Comparison of ENCODE assay signal across 22 cellular contexts in the genomic region with DNA sequence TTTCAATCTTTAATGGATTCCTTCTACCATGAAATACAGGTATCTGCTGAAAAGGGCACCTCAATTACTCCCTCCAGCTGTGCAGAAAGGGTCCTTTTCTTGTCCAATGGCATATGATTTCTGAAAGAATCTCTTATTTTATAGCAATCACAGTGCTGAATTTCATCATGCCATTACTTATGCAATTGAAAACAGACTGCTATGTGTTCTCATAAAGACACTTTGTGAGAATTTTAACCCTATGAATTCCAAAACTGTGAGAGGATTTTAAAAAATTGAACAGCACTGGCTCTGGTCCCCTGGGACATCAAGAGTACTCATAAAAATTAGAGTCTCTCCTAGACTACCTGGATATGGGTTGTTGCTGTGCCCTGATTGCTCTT. TPM values are rescaled to one million over a fixed set of nuclear protein-coding genes. Genes with fewer than 3 reads are reported as not detected.
A peak's percentile ranks its signal among the peaks of the same experiment; 100 is the strongest.
DNase-seq lines count a peak whose midpoint lies in the region; ATAC-seq and TF ChIP-seq lines count a peak whose summit lies in the region.
"Had no signal": no experiment of that assay in that cellular context is flagged by ENCODE, and none has a peak within 500 bp of the region (broad histone marks: within the 10 kb centered on the region; RNA-seq: fewer than 3 reads in every experiment).

No MANE protein-coding gene starts in this region.

- TF ChIP-seq CTCF in HEK293 (tag by site-specific recombination; IDR thresholded peaks at IDR 0.05) (no peak), esophagus muscularis mucosa (IDR thresholded peaks at IDR 0.05) (no peak)
- no peak for TF ChIP-seq CTCF in CD4-positive, alpha-beta T cell (IDR thresholded peaks at IDR 0.05)

- intact Hi-C loops in CD4-positive, alpha-beta T cell (cut with DNase I, micrococcal nuclease): no loop called here
- intact Hi-C loops in esophagus muscularis mucosa (cut with DNase I): no loop called here

- H3K9me3 Mint-ChIP-seq in CD4-positive, alpha-beta T cell: no peaks in the 10 kb centered on the region
- H3K9me3 Mint-ChIP-seq: activated T-helper 2 cell treated with anti-CD3 and anti-CD28 coated beads, Interferon-gamma antibody, Interleukin-2, Interleukin-4, amounts not matched to agents 10 μg/mL and 5 μg/mL and 100 μg/mL, durations not matched to agents 14 hours and 24 hours and 36 hours; H9; stimulated activated naive CD8-positive, alpha-beta T cell treated with anti-CD3 and anti-CD28 coated beads, Interleukin-15, amount 100 ng/mL, for 72 hours had no signal

- no peak overlapping the region for H3K4me3 ChIP-seq in HEK293 (ENCODE audit: low read depth, low read length)
- H3K4me3 ChIP-seq in SK-N-MC: peak overlapping the region; percentile 40
- H3K4me3 ChIP-seq in esophagus muscularis mucosa: no peak overlapping the region
- H3K4me3 ChIP-seq: right lobe of liver had no signal

- no peaks in the 10 kb centered on the region for H3K36me3 ChIP-seq in HEK293 (ENCODE audit: control insufficient read depth in 2 of 2, insufficient read depth in 1 of 2, low read length in 2 of 2)
- no peaks in the 10 kb centered on the region for H3K36me3 ChIP-seq in SK-N-MC (ENCODE audit: insufficient read depth, low read length)
- H3K36me3 ChIP-seq in esophagus muscularis mucosa: no peaks in the 10 kb centered on the region
- H3K36me3 ChIP-seq: right lobe of liver had no signal

- H3K36me3 Mint-ChIP-seq in CD4-positive, alpha-beta T cell (ENCODE audit: low read depth): no peaks in the 10 kb centered on the region

- POLR2A ChIA-PET in HEK293 (lab: Yijun Ruan, JAX): no interaction called here
- POLR2A ChIA-PET in CD4-positive, alpha-beta T cell (lab: Charles Lee): no interaction called here

- no peaks in the 10 kb centered on the region for H3K27me3 Mint-ChIP-seq in CD4-positive, alpha-beta T cell
- H3K27me3 Mint-ChIP-seq: stimulated activated naive CD8-positive, alpha-beta T cell treated with anti-CD3 and anti-CD28 coated beads, Interleukin-15, amount 100 ng/mL, for 72 hours had no signal

- peak overlapping the region; percentile 49 for H3K9ac ChIP-seq in SK-N-MC (ENCODE audit: insufficient read length)
- H3K9ac ChIP-seq: SK-N-SH had no signal

- H3K4me1 Mint-ChIP-seq in CD4-positive, alpha-beta T cell (ENCODE audit: low read depth): no peaks in the 10 kb centered on the region
- H3K4me1 Mint-ChIP-seq: H9; stimulated activated naive CD8-positive, alpha-beta T cell treated with anti-CD3 and anti-CD28 coated beads, Interleukin-15, amount 100 ng/mL, for 72 hours had no signal

- DNase-seq in SK-N-MC (ENCODE audit: low read depth, low spot score) (peak; percentile 66), fibroblast of gingiva (ENCODE audit: low read depth) (peak; percentile 43), pons (ENCODE audit: low spot score) (peak; percentile 62), esophagus muscularis mucosa (ENCODE audit: extremely low spot score) (no peak), AG08396 (ENCODE audit: low spot score) (no peak)
- DNase-seq in CD4-positive, alpha-beta T cell: no peak
- no peak for DNase-seq in activated CD8-positive, alpha-beta memory T cell treated with anti-CD3 and anti-CD28 coated beads, Interleukin-2, amount 50 U/mL, for 48 hours
- DNase-seq: activated CD4-positive, alpha-beta T cell treated with anti-CD3 and anti-CD28 coated beads for 1 hour; AML-193; amniotic stem cell; Caco-2; H9; MM.1S; NCI-H2029 treated with DMSO at 0.1 percent for 48 hours; NCI-H526 treated with DMSO at 0.1 percent for 48 hours; PC-3; right lobe of liver; stimulated activated naive CD8-positive, alpha-beta T cell treated with anti-CD3 and anti-CD28 coated beads, Interleukin-15, amount 100 ng/mL, for 72 hours; T1000 had no signal

- CTCF ChIA-PET in HEK293 (lab: Yijun Ruan, JAX): no interaction called here
- CTCF ChIA-PET in CD4-positive, alpha-beta T cell (lab: Charles Lee): no interaction called here

- no peak overlapping the region for H3K4me3 Mint-ChIP-seq in CD4-positive, alpha-beta T cell
- H3K4me3 Mint-ChIP-seq: H9; stimulated activated naive CD8-positive, alpha-beta T cell treated with anti-CD3 and anti-CD28 coated beads, Interleukin-15, amount 100 ng/mL, for 72 hours had no signal

- no peak for ATAC-seq in CD4-positive, alpha-beta T cell (ENCODE audit: poor library complexity)
- ATAC-seq: PC-3; stimulated activated naive CD8-positive, alpha-beta T cell treated with anti-CD3 and anti-CD28 coated beads, Interleukin-15, amount 100 ng/mL, for 72 hours had no signal

- no peak overlapping the region for H3K27ac Mint-ChIP-seq in CD4-positive, alpha-beta T cell
- H3K27ac Mint-ChIP-seq: activated T-helper 2 cell treated with anti-CD3 and anti-CD28 coated beads, Interferon-gamma antibody, Interleukin-2, Interleukin-4, amounts not matched to agents 10 μg/mL and 5 μg/mL and 100 μg/mL, durations not matched to agents 14 hours and 24 hours and 36 hours; H9 had no signal

- no peak for TF ChIP-seq EP300 in esophagus muscularis mucosa (IDR thresholded peaks at IDR 0.05)

- no peaks in the 10 kb centered on the region for H3K27me3 ChIP-seq in CD4-positive, alpha-beta T cell (ENCODE audit: control insufficient read depth, insufficient read depth, low read length)
- H3K27me3 ChIP-seq in esophagus muscularis mucosa: no peaks in the 10 kb centered on the region
- H3K27me3 ChIP-seq: right lobe of liver had no signal

- TF ChIP-seq POLR2A in esophagus muscularis mucosa (IDR thresholded peaks at IDR 0.05; ENCODE audit: low read depth): no peak

- no peaks in the 10 kb centered on the region for H3K4me1 ChIP-seq in HEK293 (ENCODE audit: control insufficient read depth, insufficient read depth, low read length)
- peaks cover 0 to 10% (median 2%) of the 10 kb centered on the region in 4 donors for H3K4me1 ChIP-seq in esophagus muscularis mucosa
- H3K4me1 ChIP-seq: Caco-2, right lobe of liver had no signal

- H3K27ac ChIP-seq in HEK293 (ENCODE audit: extremely low read depth, low read depth, low read length) (no peak overlapping the region), SK-N-MC (peak overlapping the region; percentile 91), esophagus muscularis mucosa (replicated peaks in 1 of 4) (no peak overlapping the region)
- no peak overlapping the region for H3K27ac ChIP-seq in CD4-positive, alpha-beta T cell (ENCODE audit: low read depth, low read length)
- H3K27ac ChIP-seq: right lobe of liver had no signal

- H3K9me3 ChIP-seq in HEK293 (ENCODE audit: control insufficient read depth, insufficient read depth, low read depth, low read length): no peaks in the 10 kb centered on the region
- H3K9me3 ChIP-seq in SK-N-MC (ENCODE audit: low read depth, low read length): no peaks in the 10 kb centered on the region
- H3K9me3 ChIP-seq in CD4-positive, alpha-beta T cell (ENCODE audit: control insufficient read depth, low read length): no peaks in the 10 kb centered on the region
- no peaks in the 10 kb centered on the region for H3K9me3 ChIP-seq in esophagus muscularis mucosa
- H3K9me3 ChIP-seq: Caco-2, right lobe of liver, SK-N-SH had no signal

TF ChIP-seq in HEK293, 187 proteins besides CTCF, POLR2A, EP300 and RAD21:
- TF ChIP-seq ZNF660 (tag by site-specific recombination; IDR thresholded peaks at IDR 0.05) (0 out of 2 replicates have a peak, but pooled peaks have one; percentile 50), ZSCAN23 (tag by site-specific recombination; IDR thresholded peaks at IDR 0.05) (no peak), FEZF1 (tag by site-specific recombination; IDR thresholded peaks at IDR 0.05) (0 out of 2 replicates have a peak, but pooled peaks have one; percentile 21), YY2 (tag by site-specific recombination; IDR thresholded peaks at IDR 0.05) (no peak), ZNF335 (tag by site-specific recombination; conservative IDR thresholded peaks at IDR 0.05) (peak; percentile 37), ZNF561 (tag by site-specific recombination; IDR thresholded peaks at IDR 0.05; ENCODE audit: borderline replicate concordance) (0 out of 2 replicates have a peak, but pooled peaks have one; percentile 52), ZNF23 (tag by site-specific recombination; IDR thresholded peaks at IDR 0.05; ENCODE audit: borderline replicate concordance) (no peak), HOXA7 (CRISPR knock-in tag; IDR thresholded peaks at IDR 0.05; ENCODE audit: borderline replicate concordance) (no peak)
- TF ChIP-seq, protein P1, sequence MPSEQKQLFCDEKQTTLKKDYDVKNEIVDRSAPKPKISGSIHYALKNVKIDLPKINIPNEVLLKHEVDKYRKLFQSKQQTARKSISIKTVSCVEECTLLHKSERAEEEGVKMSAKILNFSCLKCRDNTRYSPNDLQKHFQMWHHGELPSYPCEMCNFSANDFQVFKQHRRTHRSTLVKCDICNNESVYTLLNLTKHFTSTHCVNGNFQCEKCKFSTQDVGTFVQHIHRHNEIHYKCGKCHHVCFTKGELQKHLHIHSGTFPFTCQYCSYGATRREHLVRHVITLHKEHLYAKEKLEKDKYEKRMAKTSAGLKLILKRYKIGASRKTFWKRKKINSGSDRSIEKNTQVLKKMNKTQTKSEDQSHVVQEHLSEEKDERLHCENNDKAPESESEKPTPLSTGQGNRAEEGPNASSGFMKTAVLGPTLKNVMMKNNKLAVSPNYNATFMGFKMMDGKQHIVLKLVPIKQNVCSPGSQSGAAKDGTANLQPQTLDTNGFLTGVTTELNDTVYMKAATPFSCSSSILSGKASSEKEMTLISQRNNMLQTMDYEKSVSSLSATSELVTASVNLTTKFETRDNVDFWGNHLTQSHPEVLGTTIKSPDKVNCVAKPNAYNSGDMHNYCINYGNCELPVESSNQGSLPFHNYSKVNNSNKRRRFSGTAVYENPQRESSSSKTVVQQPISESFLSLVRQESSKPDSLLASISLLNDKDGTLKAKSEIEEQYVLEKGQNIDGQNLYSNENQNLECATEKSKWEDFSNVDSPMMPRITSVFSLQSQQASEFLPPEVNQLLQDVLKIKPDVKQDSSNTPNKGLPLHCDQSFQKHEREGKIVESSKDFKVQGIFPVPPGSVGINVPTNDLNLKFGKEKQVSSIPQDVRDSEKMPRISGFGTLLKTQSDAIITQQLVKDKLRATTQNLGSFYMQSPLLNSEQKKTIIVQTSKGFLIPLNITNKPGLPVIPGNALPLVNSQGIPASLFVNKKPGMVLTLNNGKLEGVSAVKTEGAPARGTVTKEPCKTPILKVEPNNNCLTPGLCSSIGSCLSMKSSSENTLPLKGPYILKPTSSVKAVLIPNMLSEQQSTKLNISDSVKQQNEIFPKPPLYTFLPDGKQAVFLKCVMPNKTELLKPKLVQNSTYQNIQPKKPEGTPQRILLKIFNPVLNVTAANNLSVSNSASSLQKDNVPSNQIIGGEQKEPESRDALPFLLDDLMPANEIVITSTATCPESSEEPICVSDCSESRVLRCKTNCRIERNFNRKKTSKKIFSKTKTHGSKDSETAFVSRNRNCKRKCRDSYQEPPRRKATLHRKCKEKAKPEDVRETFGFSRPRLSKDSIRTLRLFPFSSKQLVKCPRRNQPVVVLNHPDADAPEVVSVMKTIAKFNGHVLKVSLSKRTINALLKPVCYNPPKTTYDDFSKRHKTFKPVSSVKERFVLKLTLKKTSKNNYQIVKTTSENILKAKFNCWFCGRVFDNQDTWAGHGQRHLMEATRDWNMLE (tag by site-specific recombination; conservative IDR thresholded peaks at IDR 0.05; ENCODE audit: low read depth): 0 out of 2 replicates have a peak, but pooled peaks have one; percentile 24

RNA-seq across cellular contexts. Expression of a gene that starts 45.9 kb away (rescaled TPM):
- total RNA-seq in CD4-positive, alpha-beta T cell: 100 to 1,000 TPM; 107 to 121 TPM
- total RNA-seq in esophagus muscularis mucosa: 10 to 100 TPM; 55.6 to 87.6 (median 82.7) TPM

Comparison
In these comparisons a context has a peak if more than half of its experiments do, and no peak if none do; other contexts are left out.
1. DNase-seq: peak in SK-N-MC (single experiment), fibroblast of gingiva (single experiment) and pons (single experiment); none in CD4-positive, alpha-beta T cell (0 of 10), esophagus muscularis mucosa (single experiment), activated CD8-positive, alpha-beta memory T cell treated with anti-CD3 and anti-CD28 coated beads, Interleukin-2, amount 50 U/mL, for 48 hours (single experiment) and AG08396 (single experiment).